Comparison of ENCODE assay signal across 8 cellular contexts in the genomic region with DNA sequence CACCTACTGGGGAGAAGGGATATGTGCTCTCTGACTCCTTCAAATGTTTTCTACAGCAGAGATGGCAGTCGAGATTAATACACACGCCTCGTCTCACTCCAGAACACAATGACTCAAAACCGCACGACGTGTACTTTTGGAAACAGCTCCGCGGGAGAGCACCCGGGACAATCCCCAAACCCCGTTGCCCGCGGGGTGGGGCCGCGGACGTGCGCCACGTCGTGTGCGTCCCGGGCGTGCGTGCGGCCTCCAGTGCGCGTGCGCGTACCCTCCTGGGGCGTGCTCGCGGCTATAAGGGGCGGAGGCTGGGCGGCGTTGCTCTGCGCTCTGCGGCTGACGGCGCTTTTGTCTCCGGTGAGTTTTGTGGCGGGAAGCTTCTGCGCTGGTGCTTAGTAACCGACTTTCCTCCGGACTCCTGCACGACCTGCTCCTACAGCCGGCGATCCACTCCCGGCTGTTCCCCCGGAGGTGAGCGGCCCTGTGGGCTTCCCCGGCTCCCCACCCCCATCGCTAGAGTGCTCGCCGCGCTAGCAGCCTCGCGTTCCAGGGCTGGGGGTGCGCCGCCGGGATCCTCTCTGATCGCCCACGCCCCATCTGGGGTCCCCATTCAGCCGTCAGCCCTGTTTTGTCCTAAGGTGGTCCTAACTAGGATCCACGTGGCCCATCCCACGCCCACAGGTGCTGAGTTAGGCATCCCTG. TPM values are rescaled to one million over a fixed set of nuclear protein-coding genes. Genes with fewer than 3 reads are reported as not detected.
A peak's percentile ranks its signal among the peaks of the same experiment; 100 is the strongest.
DNase-seq lines count a peak whose midpoint lies in the region; ATAC-seq and TF ChIP-seq lines count a peak whose summit lies in the region.

A gene with protein sequence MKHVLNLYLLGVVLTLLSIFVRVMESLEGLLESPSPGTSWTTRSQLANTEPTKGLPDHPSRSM (plus strand): TSS at position 323 of the 699 bp plus-strand sequence. CDS start 1,391 bp downstream, outside the sequence.

- DNase-seq in DMS79 treated with DMSO at 0.1 percent for 48 hours (lab: John Stamatoyannopoulos, UW) (peak; percentile 92), Peyer's patch (peak; percentile 83 to 97 (median 95)), esophagus squamous epithelium (lab: John Stamatoyannopoulos, UW) (peak; percentile 59), myocyte (ENCODE audit: low read depth) (peak; percentile 99)
- DNase-seq in activated T-cell treated with anti-CD3 and anti-CD28 coated beads, Interleukin-2, amount 50 U/mL, for 72 hours, result peak; percentile 97 to 98
- peak; percentile 87 to 93 for DNase-seq in stimulated activated CD8-positive, alpha-beta memory T cell treated with anti-CD3 and anti-CD28 coated beads, Interleukin-7, amount 100 ng/mL, for 4 hours (ENCODE audit: low read depth in 2 of 2)

- no peaks in the 10 kb centered on the region for H3K9me3 Mint-ChIP-seq in activated T-cell treated with anti-CD3 and anti-CD28 coated beads, Interleukin-2, amount 50 U/mL, for 72 hours

- peaks cover 84% of the 10 kb centered on the region for H3K4me1 Mint-ChIP-seq in activated T-cell treated with anti-CD3 and anti-CD28 coated beads, Interleukin-2, amount 50 U/mL, for 72 hours (ENCODE audit: low read depth)

- H3K36me3 ChIP-seq in KOPT-K1 (ENCODE audit: insufficient read depth, low read length) (peaks cover 23% of the 10 kb centered on the region), Peyer's patch (no peaks in the 10 kb centered on the region), esophagus squamous epithelium (peaks cover 0 to 11% (median 0%) of the 10 kb centered on the region in 3 donors)

- H3K27me3 Mint-ChIP-seq in activated T-cell treated with anti-CD3 and anti-CD28 coated beads, Interleukin-2, amount 50 U/mL, for 72 hours (ENCODE audit: low read depth), result peaks cover 11% of the 10 kb centered on the region

- peak within 1 kb of the TSS; percentile 77 for H3K27ac ChIP-seq in KOPT-K1 (ENCODE audit: low read depth, low read length, poor library complexity, severe bottlenecking)
- peak within 1 kb of the TSS; percentile 76 to 89 (median 83) for H3K27ac ChIP-seq in Peyer's patch
- peak within 1 kb of the TSS; percentile 82 to 95 (median 93) for H3K27ac ChIP-seq in esophagus squamous epithelium

- no peaks in the 10 kb centered on the region for H3K27me3 ChIP-seq in Peyer's patch
- no peaks in the 10 kb centered on the region for H3K27me3 ChIP-seq in esophagus squamous epithelium

- H3K27ac Mint-ChIP-seq in activated T-cell treated with anti-CD3 and anti-CD28 coated beads, Interleukin-2, amount 50 U/mL, for 72 hours, result peak within 1 kb of the TSS; percentile 92

- intact Hi-C loops in esophagus squamous epithelium (cut with DNase I), result no loop called here

- H3K4me1 ChIP-seq in Peyer's patch (peaks cover 0 to 51% (median 8%) of the 10 kb centered on the region in 4 donors), esophagus squamous epithelium (peaks cover 31 to 67% (median 38%) of the 10 kb centered on the region in 3 donors)

- no peaks in the 10 kb centered on the region for H3K9me3 ChIP-seq in KOPT-K1 (ENCODE audit: insufficient read depth, low read length, poor library complexity, severe bottlenecking)
- H3K9me3 ChIP-seq in Peyer's patch, result no peaks in the 10 kb centered on the region
- no peaks in the 10 kb centered on the region for H3K9me3 ChIP-seq in esophagus squamous epithelium

- TF ChIP-seq POLR2A in Peyer's patch (IDR thresholded peaks at IDR 0.05), result peak; percentile 75 to 76
- peak in 2 of 4 donors; percentile 78 to 85 for TF ChIP-seq POLR2A in esophagus squamous epithelium (IDR thresholded peaks at IDR 0.05)

- peak; percentile 77 for ATAC-seq in GM21825 (IDR thresholded peaks at IDR 0.05; ENCODE audit: unreplicated experiment)
- peak; percentile 84 to 88 for ATAC-seq in activated T-cell treated with anti-CD3 and anti-CD28 coated beads, Interleukin-2, amount 50 U/mL, for 72 hours (replicated peaks in 1 of 2)

- H3K36me3 Mint-ChIP-seq in activated T-cell treated with anti-CD3 and anti-CD28 coated beads, Interleukin-2, amount 50 U/mL, for 72 hours (ENCODE audit: insufficient read depth in 2 of 2), result peaks cover 5 to 15% of the 10 kb centered on the region in 2 donors

- TF ChIP-seq CTCF in Peyer's patch (IDR thresholded peaks at IDR 0.05), result peak in 1 of 6 experiments; percentile 29
- TF ChIP-seq CTCF in esophagus squamous epithelium (IDR thresholded peaks at IDR 0.05), result peak in 2 of 6 experiments; percentile 5 to 16

- H3K4me3 ChIP-seq in Peyer's patch, result peak within 1 kb of the TSS; percentile 69 to 81 (median 76)
- peak within 1 kb of the TSS; percentile 61 to 93 (median 80) for H3K4me3 ChIP-seq in esophagus squamous epithelium

- H3K4me3 Mint-ChIP-seq in activated T-cell treated with anti-CD3 and anti-CD28 coated beads, Interleukin-2, amount 50 U/mL, for 72 hours, result peak within 1 kb of the TSS; percentile 98

- 0% methylated on average over 45 to 46 of the region's 63 CpGs for WGBS in esophagus squamous epithelium, 2 donors

RNA-seq across cellular contexts. Expression of the gene that starts here (rescaled TPM):
- 1 to 10 TPM; 2.6 to 9.0 (median 6.0) TPM for total RNA-seq in Peyer's patch
- 10 to 100 TPM; 42.7 to 59.9 TPM for total RNA-seq in activated T-cell treated with anti-CD3 and anti-CD28 coated beads, Interleukin-2, amount 50 U/mL, for 72 hours
- total RNA-seq in esophagus squamous epithelium, result 10 to 100 TPM; 17.6 to 53.0 (median 21.9) TPM
- 7.3 and 10.0 TPM in 2 replicates for total RNA-seq in myocyte
- polyA plus RNA-seq in myocyte (2012), result 13.4 TPM

Comparison
In these comparisons a context has a peak if more than half of its experiments do, and no peak if none do; other contexts are left out.
1. Peak in every context shown above with its lines: DNase-seq, ATAC-seq, H3K4me3 ChIP-seq and H3K27ac ChIP-seq.